Comparison of ENCODE assay signal across 1 cellular context in the genomic region with DNA sequence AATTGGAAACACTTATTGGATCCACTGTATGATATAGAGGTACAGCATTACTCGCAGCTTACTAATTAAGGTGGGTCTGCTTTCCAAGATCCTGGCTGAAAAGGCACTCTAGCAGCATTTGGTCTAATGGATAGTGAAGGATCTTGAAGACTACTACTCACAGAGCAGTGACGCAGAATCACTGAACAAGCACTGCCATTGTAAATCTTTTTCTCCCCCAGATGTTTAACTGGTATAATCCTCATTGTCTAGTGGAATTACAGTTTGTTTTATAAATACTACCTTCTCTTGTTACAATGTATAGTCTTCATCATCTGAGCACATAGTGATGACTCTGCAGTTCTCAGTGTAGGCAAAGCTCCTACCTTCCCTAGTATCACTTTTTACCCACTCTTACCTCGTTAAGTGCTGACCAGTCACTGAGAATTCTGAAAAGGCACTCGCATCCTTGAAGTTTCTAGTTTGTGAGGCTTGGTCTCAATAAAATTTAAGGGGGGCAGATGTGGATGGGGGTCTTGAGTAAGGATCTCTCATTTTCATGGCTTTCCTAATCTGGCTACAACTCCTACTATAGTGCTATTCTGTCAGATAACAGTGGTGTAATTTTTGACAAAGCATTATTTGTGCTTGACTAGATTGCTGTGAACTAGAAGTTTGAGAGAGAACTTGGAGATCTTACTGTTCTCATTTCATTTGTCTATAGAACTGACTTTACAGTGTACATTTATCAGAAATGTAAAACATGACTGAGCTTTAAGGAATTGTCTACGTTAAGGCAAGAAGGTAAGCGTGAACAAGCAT.
A peak's percentile ranks its signal among the peaks of the same experiment; 100 is the strongest.
TF ChIP-seq lines count a peak whose summit lies in the region.

No MANE protein-coding gene starts in this region.

TF ChIP-seq in K562, 482 proteins besides CTCF, POLR2A, EP300 and RAD21:
- TF ChIP-seq SOX6 (IDR thresholded peaks at IDR 0.05) (0 out of 2 replicates have a peak, but pooled peaks have one; percentile 18), PHTF2 (CRISPR knock-in tag; IDR thresholded peaks at IDR 0.05) (no peak), RB1 (IDR thresholded peaks at IDR 0.05; ENCODE audit: low read depth) (no peak), MAFK (IDR thresholded peaks at IDR 0.05; ENCODE audit: low read length) (peak; percentile 96), ETV1 (tag; conservative IDR thresholded peaks at IDR 0.05; ENCODE audit: low read depth) (no peak), TCFL5 (CRISPR knock-in tag; conservative IDR thresholded peaks at IDR 0.05) (no peak), ZNF239 (CRISPR knock-in tag; IDR thresholded peaks at IDR 0.05) (no peak), HDAC1 (IDR thresholded peaks at IDR 0.05) (0 out of 4 replicates have a peak, but pooled peaks of 1 of the 2 experiments have one; percentile 18), ZNF316 (IDR thresholded peaks at IDR 0.05) (peak; percentile 99), NFE2 (IDR thresholded peaks at IDR 0.05; ENCODE audit: low read depth) (peak; percentile 84), BACH1 (tag; IDR thresholded peaks at IDR 0.05) (peak; percentile 42; the same call in 1 of the 2 replicates), DPF2 (IDR thresholded peaks at IDR 0.05) (0 out of 2 replicates have a peak, but pooled peaks have one; percentile 18), C11orf30 (IDR thresholded peaks at IDR 0.05; ENCODE audit: low read depth) (peak; percentile 99), MAFF (IDR thresholded peaks at IDR 0.05; ENCODE audit: low read length) (peak; percentile 96), MAFG (tag; conservative IDR thresholded peaks at IDR 0.05) (peak; percentile 97)
- TF ChIP-seq, protein P1, sequence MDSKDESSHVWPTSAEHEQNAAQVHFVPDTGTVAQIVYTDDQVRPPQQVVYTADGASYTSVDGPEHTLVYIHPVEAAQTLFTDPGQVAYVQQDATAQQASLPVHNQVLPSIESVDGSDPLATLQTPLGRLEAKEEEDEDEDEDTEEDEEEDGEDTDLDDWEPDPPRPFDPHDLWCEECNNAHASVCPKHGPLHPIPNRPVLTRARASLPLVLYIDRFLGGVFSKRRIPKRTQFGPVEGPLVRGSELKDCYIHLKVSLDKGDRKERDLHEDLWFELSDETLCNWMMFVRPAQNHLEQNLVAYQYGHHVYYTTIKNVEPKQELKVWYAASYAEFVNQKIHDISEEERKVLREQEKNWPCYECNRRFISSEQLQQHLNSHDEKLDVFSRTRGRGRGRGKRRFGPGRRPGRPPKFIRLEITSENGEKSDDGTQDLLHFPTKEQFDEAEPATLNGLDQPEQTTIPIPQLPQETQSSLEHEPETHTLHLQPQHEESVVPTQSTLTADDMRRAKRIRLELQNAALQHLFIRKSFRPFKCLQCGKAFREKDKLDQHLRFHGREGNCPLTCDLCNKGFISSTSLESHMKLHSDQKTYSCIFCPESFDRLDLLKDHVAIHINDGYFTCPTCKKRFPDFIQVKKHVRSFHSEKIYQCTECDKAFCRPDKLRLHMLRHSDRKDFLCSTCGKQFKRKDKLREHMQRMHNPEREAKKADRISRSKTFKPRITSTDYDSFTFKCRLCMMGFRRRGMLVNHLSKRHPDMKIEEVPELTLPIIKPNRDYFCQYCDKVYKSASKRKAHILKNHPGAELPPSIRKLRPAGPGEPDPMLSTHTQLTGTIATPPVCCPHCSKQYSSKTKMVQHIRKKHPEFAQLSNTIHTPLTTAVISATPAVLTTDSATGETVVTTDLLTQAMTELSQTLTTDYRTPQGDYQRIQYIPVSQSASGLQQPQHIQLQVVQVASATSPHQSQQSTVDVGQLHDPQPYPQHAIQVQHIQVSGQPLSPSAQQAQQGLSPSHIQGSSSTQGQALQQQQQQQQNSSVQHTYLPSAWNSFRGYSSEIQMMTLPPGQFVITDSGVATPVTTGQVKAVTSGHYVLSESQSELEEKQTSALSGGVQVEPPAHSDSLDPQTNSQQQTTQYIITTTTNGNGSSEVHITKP (IDR thresholded peaks at IDR 0.05; ENCODE audit: partially characterized antibody), result no peak
- TF ChIP-seq, protein P2, sequence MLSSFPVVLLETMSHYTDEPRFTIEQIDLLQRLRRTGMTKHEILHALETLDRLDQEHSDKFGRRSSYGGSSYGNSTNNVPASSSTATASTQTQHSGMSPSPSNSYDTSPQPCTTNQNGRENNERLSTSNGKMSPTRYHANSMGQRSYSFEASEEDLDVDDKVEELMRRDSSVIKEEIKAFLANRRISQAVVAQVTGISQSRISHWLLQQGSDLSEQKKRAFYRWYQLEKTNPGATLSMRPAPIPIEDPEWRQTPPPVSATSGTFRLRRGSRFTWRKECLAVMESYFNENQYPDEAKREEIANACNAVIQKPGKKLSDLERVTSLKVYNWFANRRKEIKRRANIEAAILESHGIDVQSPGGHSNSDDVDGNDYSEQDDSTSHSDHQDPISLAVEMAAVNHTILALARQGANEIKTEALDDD (IDR thresholded peaks at IDR 0.05), result peak; percentile 95
- TF ChIP-seq, protein P3, sequence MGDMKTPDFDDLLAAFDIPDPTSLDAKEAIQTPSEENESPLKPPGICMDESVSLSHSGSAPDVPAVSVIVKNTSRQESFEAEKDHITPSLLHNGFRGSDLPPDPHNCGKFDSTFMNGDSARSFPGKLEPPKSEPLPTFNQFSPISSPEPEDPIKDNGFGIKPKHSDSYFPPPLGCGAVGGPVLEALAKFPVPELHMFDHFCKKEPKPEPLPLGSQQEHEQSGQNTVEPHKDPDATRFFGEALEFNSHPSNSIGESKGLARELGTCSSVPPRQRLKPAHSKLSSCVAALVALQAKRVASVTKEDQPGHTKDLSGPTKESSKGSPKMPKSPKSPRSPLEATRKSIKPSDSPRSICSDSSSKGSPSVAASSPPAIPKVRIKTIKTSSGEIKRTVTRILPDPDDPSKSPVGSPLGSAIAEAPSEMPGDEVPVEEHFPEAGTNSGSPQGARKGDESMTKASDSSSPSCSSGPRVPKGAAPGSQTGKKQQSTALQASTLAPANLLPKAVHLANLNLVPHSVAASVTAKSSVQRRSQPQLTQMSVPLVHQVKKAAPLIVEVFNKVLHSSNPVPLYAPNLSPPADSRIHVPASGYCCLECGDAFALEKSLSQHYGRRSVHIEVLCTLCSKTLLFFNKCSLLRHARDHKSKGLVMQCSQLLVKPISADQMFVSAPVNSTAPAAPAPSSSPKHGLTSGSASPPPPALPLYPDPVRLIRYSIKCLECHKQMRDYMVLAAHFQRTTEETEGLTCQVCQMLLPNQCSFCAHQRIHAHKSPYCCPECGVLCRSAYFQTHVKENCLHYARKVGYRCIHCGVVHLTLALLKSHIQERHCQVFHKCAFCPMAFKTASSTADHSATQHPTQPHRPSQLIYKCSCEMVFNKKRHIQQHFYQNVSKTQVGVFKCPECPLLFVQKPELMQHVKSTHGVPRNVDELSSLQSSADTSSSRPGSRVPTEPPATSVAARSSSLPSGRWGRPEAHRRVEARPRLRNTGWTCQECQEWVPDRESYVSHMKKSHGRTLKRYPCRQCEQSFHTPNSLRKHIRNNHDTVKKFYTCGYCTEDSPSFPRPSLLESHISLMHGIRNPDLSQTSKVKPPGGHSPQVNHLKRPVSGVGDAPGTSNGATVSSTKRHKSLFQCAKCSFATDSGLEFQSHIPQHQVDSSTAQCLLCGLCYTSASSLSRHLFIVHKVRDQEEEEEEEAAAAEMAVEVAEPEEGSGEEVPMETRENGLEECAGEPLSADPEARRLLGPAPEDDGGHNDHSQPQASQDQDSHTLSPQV (IDR thresholded peaks at IDR 0.05), result peak; percentile 34; the same call in 1 of the 2 replicates
